ENCODE assay signal across 9 cellular contexts in the genomic region with DNA sequence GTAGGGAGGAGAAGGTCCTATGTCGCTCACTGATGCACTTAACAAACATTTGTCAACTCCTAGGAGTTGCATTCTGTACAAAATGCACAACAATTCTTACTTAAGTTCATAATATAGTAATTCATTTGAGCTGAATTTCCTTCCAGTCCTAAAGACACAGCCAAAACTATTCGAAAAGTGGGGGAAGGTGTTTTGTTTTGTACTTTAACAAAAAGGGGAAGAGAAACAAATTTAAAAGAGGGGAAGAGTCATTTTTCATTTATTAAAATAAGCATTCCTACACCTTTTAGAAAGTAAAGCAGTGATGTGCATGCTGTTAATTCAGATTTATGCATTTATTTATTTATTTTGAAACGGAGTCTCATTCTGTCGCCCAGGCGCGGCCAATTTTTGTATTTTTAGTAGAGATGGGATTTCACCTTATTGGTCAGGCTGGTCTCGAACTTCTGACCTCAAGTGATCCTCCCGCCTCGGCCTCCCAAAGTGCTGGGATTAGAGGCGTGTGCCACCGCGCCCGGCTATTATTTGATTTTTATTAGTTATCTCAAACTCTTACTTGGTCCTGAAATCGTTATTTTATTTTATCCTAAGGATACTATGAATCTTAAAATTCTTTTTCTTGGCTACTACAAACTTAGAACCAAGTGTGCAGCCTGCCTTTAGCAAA. TPM values are rescaled to one million over a fixed set of nuclear protein-coding genes. Genes with fewer than 3 reads are reported as not detected.
DNase-seq lines count a peak whose midpoint lies in the region; ATAC-seq and TF ChIP-seq lines count a peak whose summit lies in the region.
"Had no signal": no experiment of that assay in that cellular context is flagged by ENCODE, and none has a peak within 500 bp of the region (broad histone marks: within the 10 kb centered on the region; RNA-seq: fewer than 3 reads in every experiment).

No MANE protein-coding gene starts in this region.

- TF ChIP-seq CTCF in MCF 10A (IDR thresholded peaks at IDR 0.05; ENCODE audit: unreplicated experiment) (no peak), breast epithelium (IDR thresholded peaks at IDR 0.05) (no peak), WTC11 (IDR thresholded peaks at IDR 0.05) (no peak), left lung (IDR thresholded peaks at IDR 0.05) (no peak), type B pancreatic cell (conservative IDR thresholded peaks at IDR 0.05) (no peak)

- intact Hi-C loops in MCF 10A (cut with micrococcal nuclease) (no loop called here), breast epithelium (cut with DNase I; ENCODE audit: low total_unique reads) (no loop called here), left lung (cut with DNase I) (no loop called here)

- H3K4me3 Mint-ChIP-seq in MCF 10A (ENCODE audit: unreplicated experiment): peak overlapping the region; percentile 98
- peak overlapping the region; percentile 96 for H3K4me3 Mint-ChIP-seq in WTC11
- peak overlapping the region; percentile 99 for H3K4me3 Mint-ChIP-seq in type B pancreatic cell

- TF ChIP-seq POLR2A in breast epithelium (IDR thresholded peaks at IDR 0.05): no peak

- H3K9me3 Mint-ChIP-seq in MCF 10A (ENCODE audit: unreplicated experiment): no peaks in the 10 kb centered on the region
- no peaks in the 10 kb centered on the region for H3K9me3 Mint-ChIP-seq in WTC11
- no peaks in the 10 kb centered on the region for H3K9me3 Mint-ChIP-seq in type B pancreatic cell

- H3K27ac Mint-ChIP-seq in MCF 10A (ENCODE audit: low read depth, unreplicated experiment) (peak overlapping the region; percentile 95), WTC11 (no peak overlapping the region), type B pancreatic cell (peak overlapping the region; percentile 99)

- H3K9me3 ChIP-seq in breast epithelium (no peaks in the 10 kb centered on the region), left lung (no peaks in the 10 kb centered on the region)

- no peak overlapping the region for H3K27ac ChIP-seq in breast epithelium
- peak overlapping the region; percentile 87 to 91 for H3K27ac ChIP-seq in left lung

- no peak for DNase-seq in MCF 10A (ENCODE audit: unreplicated experiment)
- DNase-seq in breast epithelium (ENCODE audit: low spot score in 2 of 2): no peak
- no peak for DNase-seq in WTC11 (ENCODE audit: low spot score)
- DNase-seq in left lung: no peak
- DNase-seq in type B pancreatic cell (ENCODE audit: extremely low spot score, unreplicated experiment): no peak
- DNase-seq in GM19240 (ENCODE audit: insufficient read length, low spot score): no peak
- DNase-seq: NCI-H345 had no signal

- CTCF ChIA-PET in MCF 10A (lab: Yijun Ruan, JAX) (interaction anchor here (0.6 kb wide), 1 partner anchor 235 kb away, joined by 3 read pairs; no protein-coding TSS in a partner anchor), WTC11 (lab: Charles Lee) (no interaction called here)

- H3K4me1 Mint-ChIP-seq in MCF 10A (ENCODE audit: insufficient read depth, unreplicated experiment) (peaks cover 10% of the 10 kb centered on the region), WTC11 (peaks cover 28% of the 10 kb centered on the region), type B pancreatic cell (ENCODE audit: unreplicated experiment) (peaks cover 10% of the 10 kb centered on the region)

- no TSS peak for BruUV-seq in MCF 10A (replicated peaks; lab: Mats Ljungman, UMichigan)

- H3K27me3 Mint-ChIP-seq in MCF 10A (ENCODE audit: insufficient read depth, unreplicated experiment) (no peaks in the 10 kb centered on the region), WTC11 (ENCODE audit: low read depth) (no peaks in the 10 kb centered on the region), type B pancreatic cell (no peaks in the 10 kb centered on the region)

- H3K36me3 ChIP-seq in breast epithelium (no peaks in the 10 kb centered on the region), left lung (no peaks in the 10 kb centered on the region)

- H3K4me3 ChIP-seq in breast epithelium (no peak overlapping the region), left lung (peak overlapping the region in 1 of 2 donors; percentile 71)

- ATAC-seq in WTC11: no peak
- no peak for ATAC-seq in left lung
- no peak for ATAC-seq in esophagus mucosa
- no peak for ATAC-seq in HG02623 (IDR thresholded peaks at IDR 0.05; ENCODE audit: unreplicated experiment)

- H3K27me3 ChIP-seq in breast epithelium (no peaks in the 10 kb centered on the region), left lung (no peaks in the 10 kb centered on the region)

- H3K4me1 ChIP-seq in breast epithelium (no peaks in the 10 kb centered on the region), left lung (peaks cover 6 to 15% of the 10 kb centered on the region in 2 donors)

- POLR2A ChIA-PET in MCF 10A (lab: Yijun Ruan, JAX) (interaction anchor here (0.7 to 1.6 kb wide), 3 partner anchors 76 to 110 kb away, joined by 3 to 6 read pairs (median 6); no protein-coding TSS in a partner anchor), WTC11 (lab: Charles Lee) (interaction anchor here (1.8 kb wide), 1 partner anchor 433 kb away, joined by 5 read pairs; the partner anchor contains the start of gene ANO5)

- H3K36me3 Mint-ChIP-seq in MCF 10A (ENCODE audit: insufficient read depth, unreplicated experiment) (peaks cover 7% of the 10 kb centered on the region), WTC11 (no peaks in the 10 kb centered on the region), type B pancreatic cell (peaks cover 11% of the 10 kb centered on the region)

TF ChIP-seq in WTC11, 78 proteins besides CTCF, POLR2A, EP300 and RAD21:
- TF ChIP-seq, protein P1, sequence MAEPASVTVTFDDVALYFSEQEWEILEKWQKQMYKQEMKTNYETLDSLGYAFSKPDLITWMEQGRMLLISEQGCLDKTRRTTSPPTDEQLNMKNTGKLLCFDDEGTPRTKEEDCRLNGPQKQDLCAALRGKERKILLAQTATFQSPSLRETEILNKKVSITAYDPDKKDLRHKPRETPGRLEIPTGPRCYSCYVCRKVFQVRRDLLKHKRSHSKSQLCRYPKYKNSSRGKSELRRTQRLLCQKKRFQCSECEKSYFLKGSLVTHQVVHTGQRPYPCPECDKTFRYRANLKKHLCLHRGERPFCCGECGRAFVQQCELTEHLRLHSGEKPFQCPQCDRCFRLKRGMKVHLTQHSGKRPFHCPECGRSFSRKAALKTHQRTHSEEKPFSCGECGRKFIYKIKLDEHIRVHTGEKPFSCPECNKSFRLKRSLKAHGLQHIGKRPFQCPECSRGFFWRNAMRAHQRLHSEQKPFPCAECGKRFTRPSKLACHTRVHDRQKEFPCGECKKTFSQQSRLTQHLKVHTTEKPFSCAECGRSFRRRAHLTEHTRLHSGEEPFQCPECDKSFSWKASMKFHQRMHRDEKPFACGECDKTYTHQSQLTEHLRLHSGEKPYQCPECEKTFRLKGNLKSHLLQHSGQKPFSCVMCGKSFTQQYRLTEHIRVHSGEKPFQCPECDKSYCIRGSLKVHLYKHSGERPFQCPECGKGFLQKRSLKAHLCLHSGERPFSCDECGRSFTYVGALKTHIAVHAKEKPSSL (CRISPR knock-in tag; conservative IDR thresholded peaks at IDR 0.05): no peak
- no peak for TF ChIP-seq HMGXB4 (CRISPR knock-in tag; IDR thresholded peaks at IDR 0.05)

RNA-seq across cellular contexts. Expression of gene FANCF, which starts 1.1 kb away (rescaled TPM):
- total RNA-seq in MCF 10A (2022): 10.7 and 13.6 TPM in 2 replicates
- 10 to 100 TPM in 1 of 3 donors, 1 to 10 TPM in 2; 3.5 to 12.1 (median 9.2) TPM for total RNA-seq in breast epithelium
- total RNA-seq in WTC11 (2021): 23.0 to 23.4 TPM (median 23.2 TPM) in 3 replicates
- total RNA-seq in left lung: 1 to 10 TPM; 8.7 to 9.5 TPM
- total RNA-seq in type B pancreatic cell (ENCODE audit: low replicate concordance): 22.5 and 23.2 TPM in 2 replicates
- 5.8 TPM for total RNA-seq in esophagus mucosa

RNA-seq across cellular contexts. Expression of gene GAS2, which starts 39.7 kb away (rescaled TPM):
- total RNA-seq in MCF 10A (2022) (1.4 TPM in 2 replicates), breast epithelium (10 to 100 TPM in 2 of 3 donors, under 1 TPM in 1; 0.96 to 22.1 (median 10.2) TPM), WTC11 (2021) (1.8 to 3.0 TPM (median 2.4 TPM) in 3 replicates), left lung (1 to 10 TPM in 1 of 2 donors, under 1 TPM in 1; 0.96 to 2.1 TPM), type B pancreatic cell (ENCODE audit: low replicate concordance) (8.9 and 15.6 TPM in 2 replicates), esophagus mucosa (1.2 TPM)

Comparison
In these comparisons a context has a peak if more than half of its experiments do, and no peak if none do; other contexts are left out.
1. H3K27ac ChIP-seq: peak in left lung (2 of 2); none in breast epithelium (0 of 2).
2. Peak in every context shown above with its lines, with median percentiles within 50 percentile points of each other: H3K4me3 Mint-ChIP-seq.